In genomic region chr3:172135185-172135584, GRCh38 we compare ENCODE assay signal across 1 cellular context.
TF ChIP-seq lines count a peak whose summit lies in the region.

No MANE protein-coding gene starts in this region.

TF ChIP-seq in IMR-90, 13 proteins besides CTCF, POLR2A, EP300 and RAD21 (continued from another document):
- TF ChIP-seq USF2 (IDR thresholded peaks at IDR 0.05; ENCODE audit: low read depth, low read length) (no peak), SMC3 (IDR thresholded peaks at IDR 0.05; ENCODE audit: low read depth, low read length) (no peak), MAZ (IDR thresholded peaks at IDR 0.05; ENCODE audit: borderline replicate concordance, low read depth, low read length) (no peak), MXI1 (IDR thresholded peaks at IDR 0.05; ENCODE audit: borderline replicate concordance, low read depth, low read length) (no peak), NFE2L2 (IDR thresholded peaks at IDR 0.05; ENCODE audit: low read depth, low read length) (no peak), BHLHE40 (IDR thresholded peaks at IDR 0.05; ENCODE audit: low read depth, low read length) (no peak), CEBPB (IDR thresholded peaks at IDR 0.05; ENCODE audit: low read depth, low read length) (no peak), CHD1 (IDR thresholded peaks at IDR 0.05; ENCODE audit: low read depth, low read length) (no peak), FOS (IDR thresholded peaks at IDR 0.05; ENCODE audit: low read depth, low read length) (no peak), RCOR1 (IDR thresholded peaks at IDR 0.05; ENCODE audit: insufficient replicate concordance, low read length) (no peak), MAFK (IDR thresholded peaks at IDR 0.05; ENCODE audit: low read depth, low read length) (no peak), RFX5 (IDR thresholded peaks at IDR 0.05; ENCODE audit: low read depth, low read length) (no peak)
